ENCODE assay signal across 15 cellular contexts in the genomic region with DNA sequence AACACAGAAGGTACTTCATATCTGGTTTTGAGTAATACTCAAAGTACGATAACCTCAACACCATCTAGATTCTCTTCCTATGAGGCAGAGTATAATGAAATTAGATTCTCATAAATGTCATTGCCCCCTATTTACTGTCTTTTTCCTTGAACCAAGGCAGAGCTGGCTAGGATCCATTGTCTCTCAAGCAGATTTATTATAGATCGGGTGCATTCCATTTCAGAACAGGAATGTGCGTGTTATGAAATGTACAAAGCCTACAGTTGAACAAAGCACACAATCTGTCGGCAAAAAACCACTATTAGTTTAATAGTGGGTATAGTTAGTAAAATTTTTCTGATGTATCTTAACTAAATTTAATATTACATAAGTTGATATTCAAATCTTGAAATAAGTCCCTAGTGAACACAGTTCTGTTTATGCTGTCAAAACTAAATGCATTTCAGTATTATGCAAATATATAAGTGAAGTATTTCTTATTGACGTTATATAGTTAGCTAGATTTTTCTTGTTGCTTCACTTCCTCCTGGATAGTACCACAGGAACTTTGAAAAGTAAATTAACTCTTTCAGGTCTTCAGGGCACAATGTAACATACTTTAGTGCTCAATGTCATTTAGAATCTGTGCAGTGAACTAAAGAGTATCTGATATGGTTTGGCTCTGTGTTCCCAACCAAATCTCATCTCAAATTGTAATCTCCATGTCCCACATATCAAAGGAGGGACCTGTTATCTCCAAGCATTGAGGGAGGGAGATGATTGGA.
DNase-seq lines count a peak whose midpoint lies in the region; ATAC-seq and TF ChIP-seq lines count a peak whose summit lies in the region.
"Had no signal": no experiment of that assay in that cellular context is flagged by ENCODE, and none has a peak within 500 bp of the region (broad histone marks: within the 10 kb centered on the region; RNA-seq: fewer than 3 reads in every experiment).

No MANE protein-coding gene starts in this region.

- H3K4me3 ChIP-seq in SK-N-MC (peak overlapping the region; percentile 41), fibroblast of mammary gland (ENCODE audit: control insufficient read depth, low read depth, low read length) (no peak overlapping the region)
- H3K4me3 ChIP-seq: vagina had no signal

- peak overlapping the region; percentile 4 for H3K9ac ChIP-seq in SK-N-MC (ENCODE audit: insufficient read length)

- no peaks in the 10 kb centered on the region for H3K36me3 Mint-ChIP-seq in naive thymus-derived CD8-positive, alpha-beta T cell

- POLR2A ChIA-PET in naive thymus-derived CD8-positive, alpha-beta T cell (lab: Charles Lee): no interaction called here

- no peaks in the 10 kb centered on the region for H3K9me3 ChIP-seq in SK-N-MC (ENCODE audit: low read depth, low read length)
- H3K9me3 ChIP-seq: vagina had no signal

- peak; percentile 57 for ATAC-seq in omental fat pad (ENCODE audit: low FRiP score)
- ATAC-seq in naive thymus-derived CD8-positive, alpha-beta T cell: no peak
- ATAC-seq: right cardiac atrium had no signal

- no peak overlapping the region for H3K4me3 Mint-ChIP-seq in naive thymus-derived CD8-positive, alpha-beta T cell

- H3K27ac ChIP-seq in SK-N-MC: peak overlapping the region; percentile 89
- H3K27ac ChIP-seq: vagina, VCaP had no signal

- H3K36me3 ChIP-seq in SK-N-MC (ENCODE audit: insufficient read depth, low read length): no peaks in the 10 kb centered on the region
- H3K36me3 ChIP-seq: vagina had no signal

- peaks cover 4 to 21% (median 13%) of the 10 kb centered on the region in 5 donors for H3K27me3 Mint-ChIP-seq in naive thymus-derived CD8-positive, alpha-beta T cell

- H3K9me3 Mint-ChIP-seq in naive thymus-derived CD8-positive, alpha-beta T cell: no peaks in the 10 kb centered on the region

- TF ChIP-seq CTCF in fibroblast of mammary gland (conservative IDR thresholded peaks at IDR 0.05; ENCODE audit: control insufficient read depth, insufficient read depth, low read depth, low read length): no peak
- no peak for TF ChIP-seq CTCF in omental fat pad (IDR thresholded peaks at IDR 0.05)

- no peaks in the 10 kb centered on the region for H3K4me1 Mint-ChIP-seq in naive thymus-derived CD8-positive, alpha-beta T cell

- DNase-seq in EL (peak; percentile 74), SK-N-MC (ENCODE audit: low read depth, low spot score) (no peak), fibroblast of mammary gland (ENCODE audit: low read depth) (peak; percentile 41), omental fat pad (ENCODE audit: low spot score) (no peak), NCI-H526 treated with DMSO at 0.1 percent for 48 hours (lab: John Stamatoyannopoulos, UW) (no peak), NCI-H1417 treated with DMSO at 0.1 percent for 48 hours (lab: John Stamatoyannopoulos, UW) (no peak), NCI-H146 (lab: John Stamatoyannopoulos, UW) (no peak)
- no peak for DNase-seq in naive thymus-derived CD8-positive, alpha-beta T cell
- DNase-seq: activated naive CD4-positive, alpha-beta T cell treated with Interleukin-2 at 50 U/mL for 16 hours; C1 segment of cervical spinal cord; NCI-H2107; right cardiac atrium; stimulated activated naive CD4-positive, alpha-beta T cell treated with Interleukin-2 at 50 U/mL for 16 hours had no signal

- H3K27ac Mint-ChIP-seq in naive thymus-derived CD8-positive, alpha-beta T cell: no peak overlapping the region

Comparison
In these comparisons a context has a peak if more than half of its experiments do, and no peak if none do; other contexts are left out.
1. DNase-seq: peak in EL (single experiment) and fibroblast of mammary gland (single experiment); none in SK-N-MC (single experiment), omental fat pad (single experiment), naive thymus-derived CD8-positive, alpha-beta T cell (0 of 10), NCI-H526 treated with DMSO at 0.1 percent for 48 hours (single experiment), NCI-H1417 treated with DMSO at 0.1 percent for 48 hours (single experiment) and NCI-H146 (single experiment).